Comparison of ENCODE assay signal across 23 cellular contexts in the genomic region with DNA sequence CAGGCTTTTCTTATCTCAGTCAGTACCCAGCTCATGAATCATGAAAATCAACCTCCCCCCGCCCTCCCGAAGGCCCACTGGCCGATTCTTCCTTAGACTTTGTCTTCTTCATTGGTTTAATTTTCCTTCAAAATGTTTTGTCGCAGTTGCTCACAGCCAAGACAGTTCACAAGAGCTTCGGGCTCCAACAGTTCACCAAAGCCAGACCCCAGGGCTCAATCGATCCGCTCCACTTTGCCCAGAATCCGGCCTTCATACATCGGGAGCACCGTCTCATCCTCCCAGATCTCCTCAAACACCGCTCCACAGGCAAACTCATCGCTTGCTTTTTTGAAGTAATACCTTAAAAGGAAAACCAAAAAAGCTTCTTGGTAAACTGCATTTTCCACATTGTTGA. TPM values are rescaled to one million over a fixed set of nuclear protein-coding genes. Genes with fewer than 3 reads are reported as not detected.
A peak's percentile ranks its signal among the peaks of the same experiment; 100 is the strongest.
DNase-seq lines count a peak whose midpoint lies in the region; ATAC-seq and TF ChIP-seq lines count a peak whose summit lies in the region.
"Had no signal": no experiment of that assay in that cellular context is flagged by ENCODE, and none has a peak within 500 bp of the region (broad histone marks: within the 10 kb centered on the region; RNA-seq: fewer than 3 reads in every experiment).

No MANE protein-coding gene starts in this region.

- peak overlapping the region; percentile 87 for H3K27ac Mint-ChIP-seq in WTC11
- H3K27ac Mint-ChIP-seq in naive thymus-derived CD4-positive, alpha-beta T cell, result peak overlapping the region in 8 of 9 donors; percentile 38 to 85 (median 68)
- H3K27ac Mint-ChIP-seq: activated CD4-positive, alpha-beta T cell treated with anti-CD3 and anti-CD28 coated beads, Interleukin-2, amount 10 ng/mL, durations not matched to agents 7 days and 5 days; activated naive CD8-positive, alpha-beta T cell treated with anti-CD3 and anti-CD28 coated beads, Interleukin-2, amount 50 U/mL, for 24 hours; natural killer cell treated with Interleukin-12 subunit alpha and Interleukin-12 subunit beta and Interleukin-15 and Interleukin-18, amount 100 ng/mL, for 72 hours had no signal

- peaks cover 42% of the 10 kb centered on the region for H3K4me1 Mint-ChIP-seq in WTC11
- H3K4me1 Mint-ChIP-seq in naive thymus-derived CD4-positive, alpha-beta T cell, result peaks cover 4 to 34% (median 19%) of the 10 kb centered on the region in 7 donors
- H3K4me1 Mint-ChIP-seq: activated naive CD8-positive, alpha-beta T cell treated with anti-CD3 and anti-CD28 coated beads, Interleukin-2, amount 50 U/mL, for 24 hours had no signal

- WGBS in right cardiac atrium, result 93% methylated on average over 12 of the region's 12 CpGs

- H3K27me3 Mint-ChIP-seq in WTC11 (ENCODE audit: low read depth), result no peaks in the 10 kb centered on the region
- H3K27me3 Mint-ChIP-seq in naive thymus-derived CD4-positive, alpha-beta T cell, result peaks cover 0 to 32% (median 0%) of the 10 kb centered on the region in 5 donors
- H3K27me3 Mint-ChIP-seq: activated naive CD8-positive, alpha-beta T cell treated with anti-CD3 and anti-CD28 coated beads, Interleukin-2, amount 50 U/mL, for 24 hours; natural killer cell treated with Interleukin-12 subunit alpha and Interleukin-12 subunit beta and Interleukin-15 and Interleukin-18, amount 100 ng/mL, for 72 hours had no signal

- intact Hi-C loops in right cardiac atrium (cut with DNase I) (no loop called here), upper lobe of right lung (cut with DNase I) (no loop called here)
- intact Hi-C loops in naive thymus-derived CD4-positive, alpha-beta T cell (cut with micrococcal nuclease), result no loop called here

- POLR2A ChIA-PET in WTC11 (lab: Charles Lee), result no interaction called here
- POLR2A ChIA-PET in naive thymus-derived CD4-positive, alpha-beta T cell (lab: Charles Lee), result interaction anchor here (1.3 kb wide), 1 partner anchor 217 kb away, joined by 5 read pairs; no protein-coding TSS in a partner anchor

- H3K9me3 ChIP-seq in cardiac muscle cell (ENCODE audit: low read depth) (no peaks in the 10 kb centered on the region), right cardiac atrium (ENCODE audit: control insufficient read depth, low read length) (no peaks in the 10 kb centered on the region), upper lobe of right lung (no peaks in the 10 kb centered on the region)
- H3K9me3 ChIP-seq in naive thymus-derived CD4-positive, alpha-beta T cell (ENCODE audit: control insufficient read depth in 2 of 3, low read length in 3 of 3), result no peaks in the 10 kb centered on the region
- H3K9me3 ChIP-seq: BE2C, stomach, upper lobe of left lung had no signal

- TF ChIP-seq CTCF in cardiac muscle cell (IDR thresholded peaks at IDR 0.05; ENCODE audit: low read depth, low read length) (no peak), WTC11 (IDR thresholded peaks at IDR 0.05) (no peak), upper lobe of right lung (IDR thresholded peaks at IDR 0.05) (no peak), GM13977 (IDR thresholded peaks at IDR 0.05; ENCODE audit: extremely low read depth, insufficient read depth, missing control alignments) (no peak)

- no peak for DNase-seq in cardiac muscle cell (ENCODE audit: low read depth in 1 of 2, low spot score in 1 of 2)
- DNase-seq in right cardiac atrium, result no peak
- DNase-seq in WTC11 (ENCODE audit: low spot score), result no peak
- no peak for DNase-seq in naive thymus-derived CD4-positive, alpha-beta T cell
- no peak for DNase-seq in upper lobe of right lung
- DNase-seq in SKM-1 (lab: John Stamatoyannopoulos, UW; ENCODE audit: unreplicated experiment), result no peak
- DNase-seq in GM13977 (ENCODE audit: low spot score), result no peak
- DNase-seq: activated CD4-positive, alpha-beta T cell treated with anti-CD3 and anti-CD28 coated beads, Interleukin-2, amount 10 ng/mL, durations not matched to agents 7 days and 5 days; activated naive CD8-positive, alpha-beta T cell treated with anti-CD3 and anti-CD28 coated beads, Interleukin-2, amount 50 U/mL, for 24 hours; BE2C; Calu3; effector CD8-positive, alpha-beta T cell; foreskin melanocyte; Kasumi-1; NCI-H2171; NCI-H524; stomach; T-helper 2 cell; upper lobe of left lung; WERI-Rb-1 had no signal

- no peaks in the 10 kb centered on the region for H3K9me3 Mint-ChIP-seq in WTC11
- H3K9me3 Mint-ChIP-seq in naive thymus-derived CD4-positive, alpha-beta T cell, result no peaks in the 10 kb centered on the region
- H3K9me3 Mint-ChIP-seq: activated CD4-positive, alpha-beta T cell treated with anti-CD3 and anti-CD28 coated beads, Interleukin-2, amount 10 ng/mL, durations not matched to agents 7 days and 5 days; activated naive CD8-positive, alpha-beta T cell treated with anti-CD3 and anti-CD28 coated beads, Interleukin-2, amount 50 U/mL, for 24 hours; natural killer cell treated with Interleukin-12 subunit alpha and Interleukin-12 subunit beta and Interleukin-15 and Interleukin-18, amount 100 ng/mL, for 72 hours had no signal

- H3K36me3 ChIP-seq in cardiac muscle cell, result peaks cover 27% of the 10 kb centered on the region
- peaks cover 0 to 50% (median 2%) of the 10 kb centered on the region in 3 experiments for H3K36me3 ChIP-seq in naive thymus-derived CD4-positive, alpha-beta T cell (ENCODE audit: control insufficient read depth in 2 of 3, insufficient read depth in 3 of 3, low read length in 3 of 3)
- peaks cover 49% of the 10 kb centered on the region for H3K36me3 ChIP-seq in upper lobe of right lung
- H3K36me3 ChIP-seq: BE2C had no signal

- CTCF ChIA-PET in WTC11 (lab: Charles Lee), result interaction anchor here (1.2 kb wide), 1 partner anchor 235 kb away, joined by 3 read pairs; no protein-coding TSS in a partner anchor
- CTCF ChIA-PET in naive thymus-derived CD4-positive, alpha-beta T cell (lab: Charles Lee), result no interaction called here

- H3K27me3 ChIP-seq in cardiac muscle cell (no peaks in the 10 kb centered on the region), right cardiac atrium (ENCODE audit: control insufficient read depth, insufficient read depth) (no peaks in the 10 kb centered on the region), upper lobe of right lung (no peaks in the 10 kb centered on the region)
- H3K27me3 ChIP-seq in naive thymus-derived CD4-positive, alpha-beta T cell (ENCODE audit: control insufficient read depth in 2 of 2, insufficient read depth in 2 of 2, low read length in 2 of 2), result no peaks in the 10 kb centered on the region
- H3K27me3 ChIP-seq: BE2C, stomach, upper lobe of left lung had no signal

- peaks cover 39% of the 10 kb centered on the region for H3K36me3 Mint-ChIP-seq in WTC11
- peaks cover 4 to 40% (median 21%) of the 10 kb centered on the region in 5 donors for H3K36me3 Mint-ChIP-seq in naive thymus-derived CD4-positive, alpha-beta T cell
- H3K36me3 Mint-ChIP-seq: natural killer cell treated with Interleukin-12 subunit alpha and Interleukin-12 subunit beta and Interleukin-15 and Interleukin-18, amount 100 ng/mL, for 72 hours had no signal

- ATAC-seq in right cardiac atrium (no peak), WTC11 (no peak), upper lobe of right lung (no peak), HG03442 (IDR thresholded peaks at IDR 0.05; ENCODE audit: unreplicated experiment) (no peak)
- ATAC-seq in naive thymus-derived CD4-positive, alpha-beta T cell, result no peak
- ATAC-seq: activated naive CD8-positive, alpha-beta T cell treated with anti-CD3 and anti-CD28 coated beads, Interleukin-2, amount 50 U/mL, for 24 hours; GM12878; natural killer cell treated with Interleukin-12 subunit alpha and Interleukin-12 subunit beta and Interleukin-15 and Interleukin-18, amount 100 ng/mL, for 72 hours had no signal

- H3K4me1 ChIP-seq in cardiac muscle cell (ENCODE audit: low read depth), result peaks cover 27% of the 10 kb centered on the region
- H3K4me1 ChIP-seq in right cardiac atrium (ENCODE audit: control insufficient read depth, insufficient read depth, low read length), result peaks cover 22% of the 10 kb centered on the region
- H3K4me1 ChIP-seq in naive thymus-derived CD4-positive, alpha-beta T cell (ENCODE audit: control insufficient read depth in 2 of 2, insufficient read depth in 2 of 2, low read length in 2 of 2), result peaks cover 5 to 6% of the 10 kb centered on the region in 2 donors
- peaks cover 41% of the 10 kb centered on the region for H3K4me1 ChIP-seq in upper lobe of right lung
- H3K4me1 ChIP-seq: BE2C had no signal

- H3K4me3 ChIP-seq in cardiac muscle cell (no peak overlapping the region), right cardiac atrium (ENCODE audit: low read length) (no peak overlapping the region), upper lobe of right lung (no peak overlapping the region)
- no peak overlapping the region for H3K4me3 ChIP-seq in naive thymus-derived CD4-positive, alpha-beta T cell (ENCODE audit: low read length)
- H3K4me3 ChIP-seq: GM12878, stomach, upper lobe of left lung had no signal

- no peak overlapping the region for H3K4me3 Mint-ChIP-seq in WTC11
- H3K4me3 Mint-ChIP-seq in naive thymus-derived CD4-positive, alpha-beta T cell, result no peak overlapping the region
- H3K4me3 Mint-ChIP-seq: activated CD4-positive, alpha-beta T cell treated with anti-CD3 and anti-CD28 coated beads, Interleukin-2, amount 10 ng/mL, durations not matched to agents 7 days and 5 days; activated naive CD8-positive, alpha-beta T cell treated with anti-CD3 and anti-CD28 coated beads, Interleukin-2, amount 50 U/mL, for 24 hours; natural killer cell treated with Interleukin-12 subunit alpha and Interleukin-12 subunit beta and Interleukin-15 and Interleukin-18, amount 100 ng/mL, for 72 hours had no signal

- in situ Hi-C loops in GM13977 (cut with MboI; ENCODE audit: low pct_unique_long_range_greater_than_20kb, low sequenced_read_pairs, unreplicated experiment), result no loop called here

- peak overlapping the region; percentile 88 for H3K27ac ChIP-seq in cardiac muscle cell
- no peak overlapping the region for H3K27ac ChIP-seq in right cardiac atrium (ENCODE audit: low read length)
- no peak overlapping the region for H3K27ac ChIP-seq in naive thymus-derived CD4-positive, alpha-beta T cell (ENCODE audit: low read depth, low read length)
- H3K27ac ChIP-seq in upper lobe of right lung, result peak overlapping the region; percentile 73
- H3K27ac ChIP-seq: WERI-Rb-1 had no signal

RNA-seq across cellular contexts. Expression of gene AXIN2, which starts 31.7 kb away (rescaled TPM):
- 35.4 and 51.1 TPM in 2 replicates for total RNA-seq in cardiac muscle cell
- 15.0 and 22.3 TPM in 2 replicates for polyA plus RNA-seq in cardiac muscle cell
- total RNA-seq in right cardiac atrium, result 10 to 100 TPM; 26.0 to 31.1 (median 29.0) TPM
- polyA plus RNA-seq in right cardiac atrium, result 8.9 TPM
- 35.0 to 37.3 TPM (median 37.0 TPM) in 3 replicates for total RNA-seq in WTC11 (2021)
- total RNA-seq in naive thymus-derived CD4-positive, alpha-beta T cell, result 10 to 100 TPM in 4 of 5 experiments, 1 to 10 TPM in 1; 7.4 to 63.4 (median 39.5) TPM
- 10 to 100 TPM; 10.5 to 16.2 TPM for polyA plus RNA-seq in naive thymus-derived CD4-positive, alpha-beta T cell
- total RNA-seq in upper lobe of right lung, result 63.6 TPM

Comparison
In these comparisons a context has a peak if more than half of its experiments do, and no peak if none do; other contexts are left out.
1. H3K27ac ChIP-seq: peak in cardiac muscle cell (single experiment) and upper lobe of right lung (single experiment); none in right cardiac atrium (single experiment) and naive thymus-derived CD4-positive, alpha-beta T cell (single experiment).